In genomic region chr5:148385094-148385493, GRCh38 we compare ENCODE assay signal across 13 cellular contexts. TPM values are rescaled to one million over a fixed set of nuclear protein-coding genes. Genes with fewer than 3 reads are reported as not detected.
DNase-seq lines count a peak whose midpoint lies in the region; ATAC-seq, FAIRE-seq and TF ChIP-seq lines count a peak whose summit lies in the region.
"Had no signal": no experiment of that assay in that cellular context is flagged by ENCODE, and none has a peak within 500 bp of the region (broad histone marks: within the 10 kb centered on the region; RNA-seq: fewer than 3 reads in every experiment).

No MANE protein-coding gene starts in this region.

- H3K4me2 ChIP-seq in HepG2 (ENCODE audit: low read depth, low read length): peak overlapping the region; percentile 78

- TF ChIP-seq EP300 in HepG2 (IDR thresholded peaks at IDR 0.05; ENCODE audit: low read depth in 2 of 2, low read length in 2 of 2): no peak
- TF ChIP-seq EP300 in HepG2 (CRISPR knock-in tag; IDR thresholded peaks at IDR 0.05; ENCODE audit: borderline replicate concordance): no peak

- TF ChIP-seq POLR2A in HepG2 (IDR thresholded peaks at IDR 0.05; ENCODE audit: insufficient read depth in 1 of 2, low read depth in 2 of 2, low read length in 2 of 2) (0 out of 4 replicates have a peak, but pooled peaks of 1 of the 2 experiments have one; percentile 2), right lobe of liver (IDR thresholded peaks at IDR 0.05) (no peak), vagina (IDR thresholded peaks at IDR 0.05) (no peak)

- no peaks in the 10 kb centered on the region for H3K9me3 Mint-ChIP-seq in activated T-helper 2 cell treated with anti-CD3 and anti-CD28 coated beads, Interferon-gamma antibody, Interleukin-2, Interleukin-4, amounts not matched to agents 10 μg/mL and 5 μg/mL and 100 μg/mL, durations not matched to agents 14 hours and 24 hours and 36 hours

- H3K79me2 ChIP-seq in HepG2 (ENCODE audit: insufficient read depth, low read length): peaks cover 46% of the 10 kb centered on the region

- H3K27ac ChIP-seq in HepG2 (ENCODE audit: extremely low read length, insufficient read depth, low read length): peak overlapping the region; percentile 85
- H3K27ac ChIP-seq in right lobe of liver: no peak overlapping the region
- no peak overlapping the region for H3K27ac ChIP-seq in kidney (ENCODE audit: low read depth in 2 of 2, low read length in 2 of 2)
- H3K27ac ChIP-seq in vagina: no peak overlapping the region
- H3K27ac ChIP-seq in small intestine (ENCODE audit: low read depth in 1 of 2, low read length in 1 of 2): no peak overlapping the region

- H3K9me3 ChIP-seq in HepG2 (ENCODE audit: low read length): no peaks in the 10 kb centered on the region
- no peaks in the 10 kb centered on the region for H3K9me3 ChIP-seq in right lobe of liver
- no peaks in the 10 kb centered on the region for H3K9me3 ChIP-seq in kidney (ENCODE audit: control insufficient read depth in 1 of 2, low read length in 2 of 2)
- H3K9me3 ChIP-seq in vagina: no peaks in the 10 kb centered on the region
- no peaks in the 10 kb centered on the region for H3K9me3 ChIP-seq in small intestine (ENCODE audit: control insufficient read depth, low read depth)

- 85% methylated on average over 1 of the region's 1 CpG for WGBS in HepG2 (ENCODE audit: low lambda C conversion rate)
- 83% methylated on average over 1 of the region's 1 CpG for WGBS in right lobe of liver (ENCODE audit: insufficient coverage, low coverage, low lambda C conversion rate, missing lambda C conversion rate)
- WGBS in small intestine, 3 donors: 71 to 75% (median 72%) methylated on average over 1 of the region's 1 CpG

- FAIRE-seq in HepG2 (lab: Jason Lieb, UNC) (no peak), kidney (lab: Jason Lieb, UNC) (no peak), small intestine (lab: Jason Lieb, UNC) (no peak)

- peaks cover 39% of the 10 kb centered on the region for H3K36me3 Mint-ChIP-seq in activated T-helper 2 cell treated with anti-CD3 and anti-CD28 coated beads, Interferon-gamma antibody, Interleukin-2, Interleukin-4, amounts not matched to agents 10 μg/mL and 5 μg/mL and 100 μg/mL, durations not matched to agents 14 hours and 24 hours and 36 hours (ENCODE audit: low read depth)

- no TSS peak for BruUV-seq in HepG2 (replicated peaks; lab: Mats Ljungman, UMichigan)

- intact Hi-C loops in HepG2 (cut with micrococcal nuclease; ENCODE audit: unreplicated experiment) (loop anchor here (10.0 kb wide), 1 partner anchor 240 kb away; no protein-coding TSS in a partner anchor), right lobe of liver (cut with DNase I) (no loop called here), kidney (cut with DNase I) (no loop called here), vagina (cut with DNase I) (no loop called here)
- intact Hi-C loops in activated T-helper 2 cell treated with anti-CD3 and anti-CD28 coated beads, Interferon-gamma antibody, Interleukin-2, Interleukin-4, amounts not matched to agents 10 μg/mL and 5 μg/mL and 100 μg/mL, durations not matched to agents 14 hours and 24 hours and 36 hours (cut with micrococcal nuclease): loop anchor here (5.0 kb wide), 2 partner anchors 237 to 322 kb away; no protein-coding TSS in a partner anchor

- peak overlapping the region; percentile 87; the same call in 1 of the 2 replicates for H3K9ac ChIP-seq in HepG2 (ENCODE audit: insufficient read depth, low read depth, low read length)
- H3K9ac ChIP-seq in kidney (ENCODE audit: low read length in 2 of 2): peak overlapping the region in 1 of 2 donors; percentile 84

- peak; percentile 12 for DNase-seq in HepG2 (ENCODE audit: low spot score)
- no peak for DNase-seq in right lobe of liver
- DNase-seq in activated T-helper 2 cell treated with anti-CD3 and anti-CD28 coated beads, Interferon-gamma antibody, Interleukin-2, Interleukin-4, amounts not matched to agents 10 μg/mL and 5 μg/mL and 100 μg/mL, durations not matched to agents 14 hours and 24 hours and 36 hours (ENCODE audit: low spot score): no peak
- no peak for DNase-seq in kidney
- no peak for DNase-seq in vagina (ENCODE audit: extremely low spot score in 2 of 2)
- DNase-seq in NCI-H226: no peak
- DNase-seq in small intestine: no peak
- DNase-seq: activated CD4-positive, alpha-beta T cell treated with anti-CD3 and anti-CD28 coated beads for 1 hour; cortex of kidney; DMS 273 treated with DMSO at 0.1 percent for 48 hours; NCI-H510A had no signal

- no peak for TF ChIP-seq CTCF in HepG2 (CRISPR knock-in tag; IDR thresholded peaks at IDR 0.05)
- TF ChIP-seq CTCF in right lobe of liver (IDR thresholded peaks at IDR 0.05): no peak
- no peak for TF ChIP-seq CTCF in kidney (IDR thresholded peaks at IDR 0.05; ENCODE audit: borderline replicate concordance, extremely low read depth, insufficient read depth)
- TF ChIP-seq CTCF in vagina (IDR thresholded peaks at IDR 0.05): no peak

- no peak for TF ChIP-seq RAD21 in HepG2 (CRISPR knock-in tag; IDR thresholded peaks at IDR 0.05)

- peak overlapping the region; percentile 96 for H3K4me3 Mint-ChIP-seq in activated T-helper 2 cell treated with anti-CD3 and anti-CD28 coated beads, Interferon-gamma antibody, Interleukin-2, Interleukin-4, amounts not matched to agents 10 μg/mL and 5 μg/mL and 100 μg/mL, durations not matched to agents 14 hours and 24 hours and 36 hours (ENCODE audit: low read depth)

- H3K27me3 Mint-ChIP-seq in activated T-helper 2 cell treated with anti-CD3 and anti-CD28 coated beads, Interferon-gamma antibody, Interleukin-2, Interleukin-4, amounts not matched to agents 10 μg/mL and 5 μg/mL and 100 μg/mL, durations not matched to agents 14 hours and 24 hours and 36 hours (ENCODE audit: low read depth): no peaks in the 10 kb centered on the region

- H3K27me3 ChIP-seq in HepG2 (ENCODE audit: control insufficient read depth in 1 of 2, insufficient read depth in 2 of 2, low read length in 2 of 2) (no peaks in the 10 kb centered on the region), right lobe of liver (no peaks in the 10 kb centered on the region), vagina (no peaks in the 10 kb centered on the region), small intestine (ENCODE audit: control insufficient read depth in 2 of 2, insufficient read depth in 2 of 2, low read length in 2 of 2) (no peaks in the 10 kb centered on the region)

- POLR2A ChIA-PET in HepG2 (lab: Yijun Ruan, JAX): interaction anchor here (1.1 to 2.6 kb wide), 2 partner anchors 9 to 11 kb away, joined by 3 to 30 read pairs; no protein-coding TSS in a partner anchor

- H3K4me1 Mint-ChIP-seq in activated T-helper 2 cell treated with anti-CD3 and anti-CD28 coated beads, Interferon-gamma antibody, Interleukin-2, Interleukin-4, amounts not matched to agents 10 μg/mL and 5 μg/mL and 100 μg/mL, durations not matched to agents 14 hours and 24 hours and 36 hours (ENCODE audit: low read depth): peaks cover 51% of the 10 kb centered on the region

- H3K4me3 ChIP-seq in HepG2 (replicated peaks in 1 of 3; ENCODE audit: insufficient read depth in 1 of 3, low read depth in 2 of 3, low read length in 3 of 3) (peak overlapping the region; percentile 73 to 92 (median 80)), right lobe of liver (peak overlapping the region in 1 of 3 donors; percentile 84), kidney (ENCODE audit: low read length in 2 of 2) (peak overlapping the region; percentile 79 to 99), vagina (peak overlapping the region; percentile 71 to 75), small intestine (ENCODE audit: low read depth in 1 of 2, low read length in 2 of 2) (no peak overlapping the region)

- H3K4me1 ChIP-seq in HepG2 (ENCODE audit: insufficient read depth, low read length) (peaks cover 43% of the 10 kb centered on the region), right lobe of liver (peaks cover 0 to 25% (median 6%) of the 10 kb centered on the region in 4 donors), kidney (ENCODE audit: control insufficient read depth in 1 of 2, insufficient read depth in 1 of 2, low read depth in 1 of 2, low read length in 2 of 2) (peaks cover 7 to 20% of the 10 kb centered on the region in 2 donors), vagina (peaks cover 53% of the 10 kb centered on the region), small intestine (ENCODE audit: control insufficient read depth in 2 of 2, insufficient read depth in 1 of 2, low read depth in 1 of 2, low read length in 1 of 2) (peaks cover 0 to 4% of the 10 kb centered on the region in 2 donors)

- in situ Hi-C loops in HepG2 (cut with HindIII; ENCODE audit: extremely low pct_ligation_motif_present, low pct_unique_long_range_greater_than_20kb): no loop called here

- peak overlapping the region; percentile 98 for H3K27ac Mint-ChIP-seq in activated T-helper 2 cell treated with anti-CD3 and anti-CD28 coated beads, Interferon-gamma antibody, Interleukin-2, Interleukin-4, amounts not matched to agents 10 μg/mL and 5 μg/mL and 100 μg/mL, durations not matched to agents 14 hours and 24 hours and 36 hours

- H2AFZ ChIP-seq in HepG2 (ENCODE audit: low read length): no peak overlapping the region

- no peaks in the 10 kb centered on the region for H4K20me1 ChIP-seq in HepG2 (ENCODE audit: insufficient read depth, low read length)

- CTCF ChIA-PET in HepG2 (lab: Yijun Ruan, JAX; ENCODE audit: low intra/inter-chr PET ratio, low total read pairs): interaction anchor here (1.5 kb wide), 1 partner anchor 13 kb away, joined by 4 read pairs; no protein-coding TSS in a partner anchor

- ATAC-seq in HepG2: no peak
- ATAC-seq in right lobe of liver: no peak
- ATAC-seq in GM19463 (IDR thresholded peaks at IDR 0.05; ENCODE audit: unreplicated experiment): no peak

- H3K36me3 ChIP-seq in HepG2 (replicated peaks in 1 of 2; ENCODE audit: control insufficient read depth in 1 of 2, insufficient read depth in 2 of 2, low read length in 2 of 2): no peaks in the 10 kb centered on the region; a peak in 1 of 5 replicates
- H3K36me3 ChIP-seq in right lobe of liver: no peaks in the 10 kb centered on the region
- no peaks in the 10 kb centered on the region for H3K36me3 ChIP-seq in kidney (ENCODE audit: control insufficient read depth in 1 of 2, insufficient read depth in 2 of 2, low read length in 2 of 2)
- H3K36me3 ChIP-seq in vagina: no peaks in the 10 kb centered on the region
- no peaks in the 10 kb centered on the region for H3K36me3 ChIP-seq in small intestine (ENCODE audit: control insufficient read depth in 2 of 2, insufficient read depth in 2 of 2, low read length in 2 of 2)

RNA-seq across cellular contexts. Expression of gene FBXO38, which starts 1.3 kb away (rescaled TPM):
- total RNA-seq in HepG2 (2016; rRNA removed; fragmentation: Illumina TruSeq; extraction: Trizol) (35.6 and 35.9 TPM in 2 replicates), right lobe of liver (10 to 100 TPM; 21.1 to 34.9 (median 23.6) TPM), kidney (45.9 TPM), vagina (40.3 TPM)
- total RNA-seq in HepG2 (2016; cell fraction: cytosol; rRNA removed; fragmentation: Illumina TruSeq; extraction: Trizol; ENCODE audit: low read depth): 5.7 and 12.1 TPM in 2 replicates
- total RNA-seq in HepG2 (2016; cell fraction: insoluble cytoplasmic fraction; rRNA removed; fragmentation: Illumina TruSeq; extraction: Trizol): 30.9 and 35.5 TPM in 2 replicates
- total RNA-seq in HepG2 (2016; cell fraction: membrane; rRNA removed; fragmentation: Illumina TruSeq; extraction: Trizol): 14.8 and 18.6 TPM in 2 replicates
- total RNA-seq in HepG2 (2016; cell fraction: nucleus; rRNA removed; fragmentation: Illumina TruSeq; extraction: Trizol): 76.5 and 89.4 TPM in 2 replicates
- polyA plus RNA-seq in HepG2 (2011; rRNA removed) (23.7 and 24.8 TPM in 2 replicates), kidney (ENCODE audit: insufficient read depth, low read depth, low replicate concordance) (9.6 TPM), small intestine (10 to 100 TPM; 13.5 to 16.3 (median 14.0) TPM)
- polyA plus RNA-seq in HepG2 (2011; cell fraction: cytosol; rRNA removed): 6.7 and 8.4 TPM in 2 replicates
- polyA plus RNA-seq in HepG2 (2011; cell fraction: nucleus; rRNA removed): 27.1 and 43.9 TPM in 2 replicates
- polyA plus RNA-seq in HepG2 (2012): 18.0 and 20.0 TPM in 2 replicates
- polyA plus RNA-seq in HepG2 (2016; cell fraction: cytosol; fragmentation: Illumina TruSeq; extraction: Trizol; ENCODE audit: low read depth): 0.69 and 0.71 TPM in 2 replicates
- 16.8 and 20.0 TPM in 2 replicates for polyA plus RNA-seq in HepG2 (2016; cell fraction: insoluble cytoplasmic fraction; fragmentation: Illumina TruSeq; extraction: Trizol; ENCODE audit: low read depth)
- polyA plus RNA-seq in HepG2 (2016; cell fraction: membrane; fragmentation: Illumina TruSeq; extraction: Trizol; ENCODE audit: low read depth): 1.6 and 1.8 TPM in 2 replicates
- 36.4 and 44.3 TPM in 2 replicates for polyA plus RNA-seq in HepG2 (2016; cell fraction: nucleus; fragmentation: Illumina TruSeq; extraction: Trizol; ENCODE audit: insufficient read depth, low read depth)
- polyA minus RNA-seq in HepG2 (2011; rRNA and poly(A)+ RNA removed; ENCODE audit: low replicate concordance): 42.3 and 58.8 TPM in 2 replicates
- 32.4 and 48.8 TPM in 2 replicates for polyA minus RNA-seq in HepG2 (2011; cell fraction: cytosol; rRNA and poly(A)+ RNA removed)
- polyA minus RNA-seq in HepG2 (2011; cell fraction: nucleus; rRNA and poly(A)+ RNA removed): 246 and 318 TPM in 2 replicates
- 55.2 and 68.9 TPM in 2 replicates for total RNA-seq in activated T-helper 2 cell treated with anti-CD3 and anti-CD28 coated beads, Interferon-gamma antibody, Interleukin-2, Interleukin-4, amounts not matched to agents 10 μg/mL and 5 μg/mL and 100 μg/mL, durations not matched to agents 14 hours and 24 hours and 36 hours

RNA-seq across cellular contexts. Expression of gene SPINK9, which starts 49.7 kb away (rescaled TPM):
- total RNA-seq in HepG2 (2016; rRNA removed; fragmentation: Illumina TruSeq; extraction: Trizol): not detected in 2 replicates
- total RNA-seq in HepG2 (2016; cell fraction: cytosol; rRNA removed; fragmentation: Illumina TruSeq; extraction: Trizol; ENCODE audit: low read depth): not detected in 2 replicates
- not detected in 2 replicates for total RNA-seq in HepG2 (2016; cell fraction: insoluble cytoplasmic fraction; rRNA removed; fragmentation: Illumina TruSeq; extraction: Trizol)
- total RNA-seq in HepG2 (2016; cell fraction: membrane; rRNA removed; fragmentation: Illumina TruSeq; extraction: Trizol): not detected in 2 replicates
- total RNA-seq in HepG2 (2016; cell fraction: nucleus; rRNA removed; fragmentation: Illumina TruSeq; extraction: Trizol): not detected in 2 replicates
- polyA plus RNA-seq in HepG2 (2011; rRNA removed): not detected in 2 replicates
- polyA plus RNA-seq in HepG2 (2011; cell fraction: cytosol; rRNA removed): not detected in 2 replicates
- not detected in 2 replicates for polyA plus RNA-seq in HepG2 (2011; cell fraction: nucleus; rRNA removed)
- polyA plus RNA-seq in HepG2 (2012): not detected in 2 replicates
- not detected in 2 replicates for polyA plus RNA-seq in HepG2 (2016; cell fraction: cytosol; fragmentation: Illumina TruSeq; extraction: Trizol; ENCODE audit: low read depth)
- polyA plus RNA-seq in HepG2 (2016; cell fraction: insoluble cytoplasmic fraction; fragmentation: Illumina TruSeq; extraction: Trizol; ENCODE audit: low read depth): not detected in 2 replicates
- not detected in 2 replicates for polyA plus RNA-seq in HepG2 (2016; cell fraction: membrane; fragmentation: Illumina TruSeq; extraction: Trizol; ENCODE audit: low read depth)
- not detected in 2 replicates for polyA plus RNA-seq in HepG2 (2016; cell fraction: nucleus; fragmentation: Illumina TruSeq; extraction: Trizol; ENCODE audit: insufficient read depth, low read depth)
- not detected in 2 replicates for polyA minus RNA-seq in HepG2 (2011; rRNA and poly(A)+ RNA removed; ENCODE audit: low replicate concordance)
- not detected in 2 replicates for polyA minus RNA-seq in HepG2 (2011; cell fraction: cytosol; rRNA and poly(A)+ RNA removed)
- polyA minus RNA-seq in HepG2 (2011; cell fraction: nucleus; rRNA and poly(A)+ RNA removed): not detected in 2 replicates
- total RNA-seq in right lobe of liver: not detected
- total RNA-seq in activated T-helper 2 cell treated with anti-CD3 and anti-CD28 coated beads, Interferon-gamma antibody, Interleukin-2, Interleukin-4, amounts not matched to agents 10 μg/mL and 5 μg/mL and 100 μg/mL, durations not matched to agents 14 hours and 24 hours and 36 hours: not detected in 2 replicates
- not detected for total RNA-seq in kidney
- polyA plus RNA-seq in kidney (ENCODE audit: insufficient read depth, low read depth, low replicate concordance): not detected
- total RNA-seq in vagina: not detected
- not detected for polyA plus RNA-seq in small intestine
- total RNA-seq: left lobe of liver had no signal

Comparison
In these comparisons a context has a peak if more than half of its experiments do, and no peak if none do; other contexts are left out.
1. intact Hi-C loops: an anchor here in HepG2 (10.0 kb wide) and activated T-helper 2 cell treated with anti-CD3 and anti-CD28 coated beads, Interferon-gamma antibody, Interleukin-2, Interleukin-4, amounts not matched to agents 10 μg/mL and 5 μg/mL and 100 μg/mL, durations not matched to agents 14 hours and 24 hours and 36 hours (5.0 kb wide); none called in right lobe of liver, kidney and vagina.
2. H3K4me3 ChIP-seq: peak in HepG2 (3 of 3), kidney (2 of 2) and vagina (2 of 2); none in small intestine (0 of 2).